In the genomic region with DNA sequence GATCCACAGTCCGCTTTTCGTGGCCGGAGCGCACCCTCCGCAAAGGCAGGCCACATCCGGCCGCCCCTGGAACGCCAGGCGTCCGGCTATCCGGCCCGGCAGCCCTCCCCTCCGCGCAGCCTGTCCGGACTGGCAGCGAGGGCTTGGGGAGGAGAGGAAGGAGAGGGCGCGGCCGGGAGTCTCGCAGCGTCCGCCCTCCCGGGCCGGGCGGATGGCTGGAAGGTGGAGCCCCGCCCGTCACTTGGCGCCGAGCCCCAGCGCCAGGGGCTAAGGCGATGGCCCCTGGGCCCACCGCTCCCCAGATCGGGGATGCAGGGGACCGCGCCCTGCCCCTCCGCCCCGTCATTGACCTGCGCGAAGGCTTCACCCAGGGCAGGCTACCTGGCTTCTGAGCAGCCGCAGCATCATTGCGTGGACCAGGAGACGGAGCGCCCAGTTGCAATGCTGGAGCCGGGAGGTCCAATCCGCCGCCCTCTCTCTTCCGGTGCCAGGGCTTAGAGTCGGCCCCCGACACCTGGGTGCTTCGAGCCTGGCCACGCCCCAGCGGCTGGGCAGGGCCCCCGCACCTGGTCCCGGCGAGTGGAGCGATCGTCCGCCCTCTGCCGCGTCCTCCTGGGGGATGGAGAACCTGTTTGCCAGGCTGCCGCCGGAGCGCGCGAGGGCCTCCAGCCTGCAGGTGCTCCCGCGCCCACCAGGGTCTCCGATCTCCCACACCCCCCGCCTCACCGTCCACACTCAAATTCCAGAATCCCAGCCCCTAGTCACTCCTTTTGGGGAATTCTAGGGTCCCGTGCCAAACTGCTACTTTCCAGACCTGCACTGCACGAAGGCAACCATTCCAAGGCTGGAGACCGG, we compare ENCODE assay signal across 8 cellular contexts. TPM values are rescaled to one million over a fixed set of nuclear protein-coding genes. Genes with fewer than 3 reads are reported as not detected.
DNase-seq lines count a peak whose midpoint lies in the region; ATAC-seq and TF ChIP-seq lines count a peak whose summit lies in the region.

A gene (minus strand): TSS at position 131 of the 855 bp plus-strand sequence. CDS start 1,360 bp downstream, outside the sequence.

- ATAC-seq in CD4-positive, alpha-beta T cell (ENCODE audit: poor library complexity) = peak; percentile 69
- peak; percentile 55 for ATAC-seq in central memory CD8-positive, alpha-beta T cell (replicated peaks; ENCODE audit: extremely low read depth, poor library complexity, severe bottlenecking)
- ATAC-seq in GM21723 (IDR thresholded peaks at IDR 0.05; ENCODE audit: unreplicated experiment) = no peak

- H3K4me3 Mint-ChIP-seq in CD4-positive, alpha-beta T cell = peak within 1 kb of the TSS; percentile 81
- H3K4me3 Mint-ChIP-seq in central memory CD8-positive, alpha-beta T cell = peak within 1 kb of the TSS; percentile 69
- peak within 1 kb of the TSS; percentile 73 for H3K4me3 Mint-ChIP-seq in stimulated activated naive CD8-positive, alpha-beta T cell treated with anti-CD3 and anti-CD28 coated beads, Interleukin-15, Interleukin-2, amounts not matched to agents 100 ng/mL and 50 ng/mL, for 24 hours

- no peaks in the 10 kb centered on the region for H3K36me3 Mint-ChIP-seq in CD4-positive, alpha-beta T cell (ENCODE audit: low read depth)
- H3K36me3 Mint-ChIP-seq in central memory CD8-positive, alpha-beta T cell (ENCODE audit: insufficient read depth) = peaks cover 3% of the 10 kb centered on the region
- no peaks in the 10 kb centered on the region for H3K36me3 Mint-ChIP-seq in stimulated activated naive CD8-positive, alpha-beta T cell treated with anti-CD3 and anti-CD28 coated beads, Interleukin-15, Interleukin-2, amounts not matched to agents 100 ng/mL and 50 ng/mL, for 24 hours (ENCODE audit: low read depth)

- H3K27ac ChIP-seq in CD4-positive, alpha-beta T cell (ENCODE audit: low read depth, low read length) = no peak within 1 kb of the TSS
- H3K27ac ChIP-seq in KMS-11 (no peak within 1 kb of the TSS), SU-DHL-6 (ENCODE audit: low read depth, low read length) (no peak within 1 kb of the TSS)

- H3K9ac ChIP-seq in KMS-11 = no peak within 1 kb of the TSS; the same call in 1 of the 2 replicates
- H3K9ac ChIP-seq in SU-DHL-6 (ENCODE audit: low read length) = peak within 1 kb of the TSS; percentile 28; the same call in 1 of the 2 replicates

- no peak within 1 kb of the TSS for H3K27ac Mint-ChIP-seq in CD4-positive, alpha-beta T cell
- H3K27ac Mint-ChIP-seq in central memory CD8-positive, alpha-beta T cell (ENCODE audit: low read depth) = peak within 1 kb of the TSS; percentile 9
- no peak within 1 kb of the TSS for H3K27ac Mint-ChIP-seq in stimulated activated naive CD8-positive, alpha-beta T cell treated with anti-CD3 and anti-CD28 coated beads, Interleukin-15, Interleukin-2, amounts not matched to agents 100 ng/mL and 50 ng/mL, for 24 hours

- H4K20me1 ChIP-seq in KMS-11 (ENCODE audit: insufficient read depth) (no peaks in the 10 kb centered on the region), SU-DHL-6 (ENCODE audit: low read depth, low read length) (no peaks in the 10 kb centered on the region)

- H3K36me3 ChIP-seq in KMS-11 (ENCODE audit: insufficient read depth) (no peaks in the 10 kb centered on the region), SU-DHL-6 (ENCODE audit: low read length) (no peaks in the 10 kb centered on the region), kidney epithelial cell (ENCODE audit: control insufficient read depth, insufficient read depth, low read length) (no peaks in the 10 kb centered on the region)

- POLR2A ChIA-PET in CD4-positive, alpha-beta T cell (lab: Charles Lee) = interaction anchor here (1.4 to 2.0 kb wide), 2 partner anchors 13 to 39 kb away, joined by 3 to 9 read pairs; a partner anchor contains a TSS

- H3K9me2 ChIP-seq in SU-DHL-6 (replicated peaks; ENCODE audit: insufficient read depth, low read length) = no peaks in the 10 kb centered on the region

- peaks cover 20% of the 10 kb centered on the region for H3K27me3 ChIP-seq in CD4-positive, alpha-beta T cell (ENCODE audit: control insufficient read depth, insufficient read depth, low read length)
- H3K27me3 ChIP-seq in KMS-11 (ENCODE audit: insufficient read depth, low read depth) (peaks cover 54% of the 10 kb centered on the region), SU-DHL-6 (ENCODE audit: low read length) (no peaks in the 10 kb centered on the region), kidney epithelial cell (ENCODE audit: control insufficient read depth, insufficient read depth, low read length) (peaks cover 5% of the 10 kb centered on the region)

- no peaks in the 10 kb centered on the region for H3K9me3 ChIP-seq in CD4-positive, alpha-beta T cell (ENCODE audit: control insufficient read depth, low read length)
- no peaks in the 10 kb centered on the region for H3K9me3 ChIP-seq in SU-DHL-6 (ENCODE audit: insufficient read depth, low read length)

- no peak for TF ChIP-seq CTCF in CD4-positive, alpha-beta T cell (IDR thresholded peaks at IDR 0.05)
- no peak for TF ChIP-seq CTCF in KMS-11 (conservative IDR thresholded peaks at IDR 0.05; ENCODE audit: low read depth, low read length)
- TF ChIP-seq CTCF in SU-DHL-6 (IDR thresholded peaks at IDR 0.05; ENCODE audit: insufficient read depth, low read length, poor library complexity, severe bottlenecking) = no peak
- no peak for TF ChIP-seq CTCF in kidney epithelial cell (IDR thresholded peaks at IDR 0.05; ENCODE audit: insufficient read depth, low read length, poor library complexity, severe bottlenecking)

- peak within 1 kb of the TSS; percentile 66 for H3K4me2 ChIP-seq in KMS-11
- H3K4me2 ChIP-seq in SU-DHL-6 (ENCODE audit: low read depth, low read length, poor library complexity, severe bottlenecking) = peak within 1 kb of the TSS; percentile 47

- H3K4me3 ChIP-seq in KMS-11 (IDR thresholded peaks at IDR 0.05; ENCODE audit: insufficient read depth, low read depth, low read length) = no peak within 1 kb of the TSS
- no peak within 1 kb of the TSS for H3K4me3 ChIP-seq in SU-DHL-6 (ENCODE audit: insufficient read depth, low read length, poor library complexity, severe bottlenecking)
- H3K4me3 ChIP-seq in kidney epithelial cell (ENCODE audit: low read depth, low read length) = peak within 1 kb of the TSS; percentile 49

- peaks cover 19% of the 10 kb centered on the region for H3K4me1 Mint-ChIP-seq in CD4-positive, alpha-beta T cell (ENCODE audit: low read depth)
- peaks cover 15% of the 10 kb centered on the region for H3K4me1 Mint-ChIP-seq in central memory CD8-positive, alpha-beta T cell
- H3K4me1 Mint-ChIP-seq in stimulated activated naive CD8-positive, alpha-beta T cell treated with anti-CD3 and anti-CD28 coated beads, Interleukin-15, Interleukin-2, amounts not matched to agents 100 ng/mL and 50 ng/mL, for 24 hours (ENCODE audit: low read depth) = peaks cover 14% of the 10 kb centered on the region

- H3K79me2 ChIP-seq in KMS-11 (ENCODE audit: insufficient read depth, low read depth) (no peaks in the 10 kb centered on the region), SU-DHL-6 (ENCODE audit: insufficient read depth, low read length) (no peaks in the 10 kb centered on the region)

- peaks cover 14% of the 10 kb centered on the region for H3K4me1 ChIP-seq in KMS-11 (ENCODE audit: low read depth, poor library complexity, severe bottlenecking)

- intact Hi-C loops in CD4-positive, alpha-beta T cell (cut with DNase I, micrococcal nuclease) = no loop called here

- H3K27me3 Mint-ChIP-seq in CD4-positive, alpha-beta T cell = peaks cover 37% of the 10 kb centered on the region
- H3K27me3 Mint-ChIP-seq in central memory CD8-positive, alpha-beta T cell = peaks cover 55% of the 10 kb centered on the region
- peaks cover 34% of the 10 kb centered on the region for H3K27me3 Mint-ChIP-seq in stimulated activated naive CD8-positive, alpha-beta T cell treated with anti-CD3 and anti-CD28 coated beads, Interleukin-15, Interleukin-2, amounts not matched to agents 100 ng/mL and 50 ng/mL, for 24 hours

- CTCF ChIA-PET in CD4-positive, alpha-beta T cell (lab: Charles Lee) = no interaction called here

- no peaks in the 10 kb centered on the region for H3K9me3 Mint-ChIP-seq in CD4-positive, alpha-beta T cell
- H3K9me3 Mint-ChIP-seq in central memory CD8-positive, alpha-beta T cell = no peaks in the 10 kb centered on the region
- H3K9me3 Mint-ChIP-seq in stimulated activated naive CD8-positive, alpha-beta T cell treated with anti-CD3 and anti-CD28 coated beads, Interleukin-15, Interleukin-2, amounts not matched to agents 100 ng/mL and 50 ng/mL, for 24 hours = no peaks in the 10 kb centered on the region

- H3F3A ChIP-seq in SU-DHL-6 (ENCODE audit: insufficient read depth) = no peaks in the 10 kb centered on the region

- DNase-seq in CD4-positive, alpha-beta T cell = peak in 3 of 10 experiments; percentile 10 to 22 (median 16)
- DNase-seq in central memory CD8-positive, alpha-beta T cell (ENCODE audit: low spot score in 2 of 2) = no peak
- no peak for DNase-seq in kidney epithelial cell (ENCODE audit: low read depth)
- DNase-seq in AML-193 (lab: John Stamatoyannopoulos, UW) = no peak

- H2AFZ ChIP-seq in KMS-11 (ENCODE audit: low read depth) (peak within 1 kb of the TSS; percentile 73), SU-DHL-6 (ENCODE audit: low read depth, low read length, severe bottlenecking) (peak within 1 kb of the TSS; percentile 28)

RNA-seq across cellular contexts. Expression of the gene that starts here (rescaled TPM):
- total RNA-seq in CD4-positive, alpha-beta T cell = not detected
- total RNA-seq in kidney epithelial cell = 10.4 and 12.3 TPM in 2 replicates

Comparison
In these comparisons a context has a peak if more than half of its experiments do, and no peak if none do; other contexts are left out.
1. RNA of the gene that starts here (total RNA-seq): 10.4 to 12.3 TPM in kidney epithelial cell; not detected in CD4-positive, alpha-beta T cell; every median in the first group is over 10 times any median in the second.
2. Peak in ATAC-seq in CD4-positive, alpha-beta T cell; RNA of the gene not detected or under 1 TPM.
3. Peak in every context shown above with its lines, with median percentiles within 50 percentile points of each other: H3K4me3 Mint-ChIP-seq.